Comparison of ENCODE assay signal across 1 cellular context in genomic region chr11:20061766-20062165, GRCh38.
TF ChIP-seq lines count a peak whose summit lies in the region.

No MANE protein-coding gene starts in this region.

TF ChIP-seq in neural cell, 6 proteins besides CTCF, POLR2A, EP300 and RAD21 (continued from another document):
- TF ChIP-seq EZH2 (IDR thresholded peaks at IDR 0.05; ENCODE audit: borderline replicate concordance, insufficient read depth, low read length, poor library complexity, severe bottlenecking) (no peak), SMC3 (conservative IDR thresholded peaks at IDR 0.05; ENCODE audit: poor library complexity) (no peak), POLR2AphosphoS5 (IDR thresholded peaks at IDR 0.05) (peak; percentile 22), MXI1 (conservative IDR thresholded peaks at IDR 0.05; ENCODE audit: poor library complexity, severe bottlenecking) (no peak), TAF1 (IDR thresholded peaks at IDR 0.05; ENCODE audit: low read depth) (no peak)
